ENCODE assay signal across 26 cellular contexts in the genomic region with DNA sequence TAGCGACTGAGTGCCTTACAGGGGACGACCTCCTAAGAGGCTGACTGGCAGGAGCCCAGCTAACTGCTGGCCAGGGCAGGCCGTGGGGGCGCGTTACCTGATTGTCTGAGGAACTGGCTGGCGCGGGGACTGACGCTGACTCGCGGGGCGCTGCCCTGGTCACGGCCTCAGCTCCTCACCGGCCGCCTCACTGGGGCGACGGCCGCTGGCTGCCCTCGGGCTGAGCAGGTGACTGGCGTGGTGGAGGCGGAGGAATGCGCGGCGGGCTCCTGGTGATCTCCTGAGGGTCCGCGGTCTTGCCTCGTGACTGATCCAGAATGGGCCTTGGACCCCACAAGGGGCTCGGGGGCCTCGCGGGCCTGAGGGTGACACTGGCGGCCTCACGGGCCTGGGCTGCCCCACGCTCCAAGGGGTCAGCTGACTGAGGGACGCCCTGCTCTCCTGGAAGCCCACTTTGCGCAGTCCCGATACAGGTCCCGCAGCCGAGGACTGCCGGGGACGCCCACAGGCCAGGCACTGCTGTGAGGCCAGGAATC. TPM values are rescaled to one million over a fixed set of nuclear protein-coding genes. Genes with fewer than 3 reads are reported as not detected.
"Had no signal": no experiment of that assay in that cellular context is flagged by ENCODE, and none has a peak within 500 bp of the region (broad histone marks: within the 10 kb centered on the region; RNA-seq: fewer than 3 reads in every experiment).

No MANE protein-coding gene starts in this region.

- H3K9me3 ChIP-seq: heart right ventricle, left lung, neutrophil, ovary, psoas muscle, right atrium auricular region, stomach, suprapubic skin, transverse colon had no signal

- H3K36me3 Mint-ChIP-seq: activated naive CD4-positive, alpha-beta T cell treated with anti-CD3 and anti-CD28 coated beads, Interleukin-2, amount 50 U/mL, for 72 hours; brain; mesothelial cell of epicardium; natural killer cell; stimulated activated effector memory CD8-positive, alpha-beta T cell treated with anti-CD3 and anti-CD28 coated beads, Interleukin-12 subunit alpha, Interleukin-12 subunit beta, amount 100 ng/mL, for 72 hours had no signal

- H3K27ac ChIP-seq: heart right ventricle, left lung, neutrophil, ovary, psoas muscle, right atrium auricular region, stomach, suprapubic skin, transverse colon had no signal

- H3K27ac Mint-ChIP-seq: activated B cell treated with CpG ODN at 0.5 μM for 24 hours; activated CD4-positive, alpha-beta T cell treated with anti-CD3 and anti-CD28 coated beads for 36 hours; activated naive CD4-positive, alpha-beta T cell treated with anti-CD3 and anti-CD28 coated beads, Interleukin-2, amount 50 U/mL, for 72 hours; activated T-helper 1 cell treated with anti-CD3 and anti-CD28 coated beads, Interleukin-12 subunit alpha, Interleukin-12 subunit beta, Interleukin-2, Interleukin-4 antibody, amounts not matched to agents 30 ng/mL and 10 ng/mL and 1 ng/mL, durations not matched to agents 14 hours and 24 hours and 36 hours; brain; dendritic cell treated with granulocyte-macrophage colony-stimulating factor and Interleukin-4, amounts not matched to agents 40 ng/mL and 50 ng/mL, for 4 days; mesothelial cell of epicardium; stimulated activated effector memory CD8-positive, alpha-beta T cell treated with anti-CD3 and anti-CD28 coated beads, Interleukin-12 subunit alpha, Interleukin-12 subunit beta, amount 100 ng/mL, for 72 hours had no signal

- H3K4me1 ChIP-seq: left lung, psoas muscle, right atrium auricular region, stomach, suprapubic skin, transverse colon had no signal

- ATAC-seq: activated CD4-positive, alpha-beta T cell treated with anti-CD3 and anti-CD28 coated beads for 36 hours; heart right ventricle; left lung; psoas muscle; stimulated activated effector memory CD8-positive, alpha-beta T cell treated with anti-CD3 and anti-CD28 coated beads, Interleukin-12 subunit alpha, Interleukin-12 subunit beta, amount 100 ng/mL, for 72 hours had no signal

- H3K27me3 ChIP-seq: ovary, right atrium auricular region had no signal

- H3K4me3 ChIP-seq: heart right ventricle, left lung, ovary, psoas muscle, right atrium auricular region, stomach, suprapubic skin, transverse colon had no signal

- H3K36me3 ChIP-seq: heart right ventricle, left lung, neutrophil, ovary, right atrium auricular region, stomach, suprapubic skin, transverse colon had no signal

- H3K4me1 Mint-ChIP-seq: activated B cell treated with CpG ODN at 0.5 μM for 24 hours; activated CD4-positive, alpha-beta T cell treated with anti-CD3 and anti-CD28 coated beads for 36 hours; brain; mesothelial cell of epicardium had no signal

- H3K4me3 Mint-ChIP-seq: activated B cell treated with CpG ODN at 0.5 μM for 24 hours; activated CD4-positive, alpha-beta T cell treated with anti-CD3 and anti-CD28 coated beads for 36 hours; activated T-helper 1 cell treated with anti-CD3 and anti-CD28 coated beads, Interleukin-12 subunit alpha, Interleukin-12 subunit beta, Interleukin-2, Interleukin-4 antibody, amounts not matched to agents 30 ng/mL and 10 ng/mL and 1 ng/mL, durations not matched to agents 14 hours and 24 hours and 36 hours; mesothelial cell of epicardium; stimulated activated effector memory CD8-positive, alpha-beta T cell treated with anti-CD3 and anti-CD28 coated beads, Interleukin-12 subunit alpha, Interleukin-12 subunit beta, amount 100 ng/mL, for 72 hours had no signal

- H3K9me3 Mint-ChIP-seq: activated B cell treated with CpG ODN at 0.5 μM for 24 hours; activated naive CD4-positive, alpha-beta T cell treated with anti-CD3 and anti-CD28 coated beads, Interleukin-2, amount 50 U/mL, for 72 hours; activated T-helper 1 cell treated with anti-CD3 and anti-CD28 coated beads, Interleukin-12 subunit alpha, Interleukin-12 subunit beta, Interleukin-2, Interleukin-4 antibody, amounts not matched to agents 30 ng/mL and 10 ng/mL and 1 ng/mL, durations not matched to agents 14 hours and 24 hours and 36 hours; dendritic cell treated with granulocyte-macrophage colony-stimulating factor and Interleukin-4, amounts not matched to agents 40 ng/mL and 50 ng/mL, for 4 days; mesothelial cell of epicardium; natural killer cell; stimulated activated effector memory CD8-positive, alpha-beta T cell treated with anti-CD3 and anti-CD28 coated beads, Interleukin-12 subunit alpha, Interleukin-12 subunit beta, amount 100 ng/mL, for 72 hours had no signal

- DNase-seq: activated B cell treated with CpG ODN at 0.5 μM for 24 hours; activated CD4-positive, alpha-beta T cell treated with anti-CD3 and anti-CD28 coated beads for 36 hours; activated gamma-delta T cell treated with Interleukin-2 at 50 U/mL for 16 hours; effector CD8-positive, alpha-beta T cell; foreskin fibroblast; heart right ventricle; kidney glomerular epithelial cell; left lung; natural killer cell; psoas muscle; stomach; T-helper 9 cell; transverse colon had no signal

RNA-seq across cellular contexts. Expression of a gene that starts 39.3 kb away (rescaled TPM):
- total RNA-seq: activated B cell treated with CpG ODN at 0.5 μM for 24 hours; activated CD4-positive, alpha-beta T cell treated with anti-CD3 and anti-CD28 coated beads for 36 hours; activated T-helper 1 cell treated with anti-CD3 and anti-CD28 coated beads, Interleukin-12 subunit alpha, Interleukin-12 subunit beta, Interleukin-2, Interleukin-4 antibody, amounts not matched to agents 30 ng/mL and 10 ng/mL and 1 ng/mL, durations not matched to agents 14 hours and 24 hours and 36 hours; fibroblast of lung; lung microvascular endothelial cell; mesothelial cell of epicardium; suprapubic skin; T-helper 1 cell treated with Interleukin-12 subunit alpha and Interleukin-12 subunit beta and Interleukin-4 antibody, amounts not matched to agents 30 ng/mL and 1 ng/mL, for 36 hours had no signal
- polyA plus RNA-seq: fibroblast of lung had no signal

RNA-seq across cellular contexts. Expression of a gene that starts 43.4 kb away (rescaled TPM):
- total RNA-seq: activated B cell treated with CpG ODN at 0.5 μM for 24 hours, fibroblast of lung, lung microvascular endothelial cell, mesothelial cell of epicardium had no signal
- polyA plus RNA-seq: fibroblast of lung had no signal

RNA-seq across cellular contexts. Expression of a gene that starts 56.7 kb away (rescaled TPM):
- total RNA-seq: fibroblast of lung, mesothelial cell of epicardium had no signal
- polyA plus RNA-seq: fibroblast of lung had no signal
